In the genomic region with DNA sequence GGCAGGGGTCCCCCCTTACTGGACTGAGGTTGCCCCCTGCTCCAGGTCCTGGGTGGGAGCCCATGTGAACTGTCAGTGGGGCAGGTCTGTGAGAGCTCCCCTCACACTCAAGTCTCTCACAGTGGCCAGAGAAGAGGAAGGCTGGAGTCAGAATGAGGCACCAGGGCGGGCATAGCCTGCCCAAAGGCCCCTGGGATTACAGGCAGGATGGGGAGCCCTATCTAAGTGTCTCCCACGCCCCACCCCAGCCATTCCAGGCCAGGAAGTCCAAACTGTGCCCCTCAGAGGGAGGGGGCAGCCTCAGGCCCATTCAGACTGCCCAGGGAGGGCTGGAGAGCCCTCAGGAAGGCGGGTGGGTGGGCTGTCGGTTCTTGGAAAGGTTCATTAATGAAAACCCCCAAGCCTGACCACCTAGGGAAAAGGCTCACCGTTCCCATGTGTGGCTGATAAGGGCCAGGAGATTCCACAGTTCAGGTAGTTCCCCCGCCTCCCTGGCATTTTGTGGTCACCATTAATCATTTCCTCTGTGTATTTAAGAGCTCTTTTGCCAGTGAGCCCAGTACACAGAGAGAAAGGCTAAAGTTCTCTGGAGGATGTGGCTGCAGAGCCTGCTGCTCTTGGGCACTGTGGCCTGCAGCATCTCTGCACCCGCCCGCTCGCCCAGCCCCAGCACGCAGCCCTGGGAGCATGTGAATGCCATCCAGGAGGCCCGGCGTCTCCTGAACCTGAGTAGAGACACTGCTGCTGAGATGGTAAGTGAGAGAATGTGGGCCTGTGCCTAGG, we compare ENCODE assay signal across 11 cellular contexts. TPM values are rescaled to one million over a fixed set of nuclear protein-coding genes. Genes with fewer than 3 reads are reported as not detected.
DNase-seq lines count a peak whose midpoint lies in the region; ATAC-seq and TF ChIP-seq lines count a peak whose summit lies in the region.
"Had no signal": no experiment of that assay in that cellular context is flagged by ENCODE, and none has a peak within 500 bp of the region (broad histone marks: within the 10 kb centered on the region; RNA-seq: fewer than 3 reads in every experiment).

A gene (plus strand): TSS at position 559 of the 783 bp plus-strand sequence. CDS start 35 bp downstream, at position 594.

- H3K4me3 ChIP-seq in fibroblast of villous mesenchyme (ENCODE audit: low read depth, low read length) (no peak within 1 kb of the TSS), upper lobe of left lung (peak within 1 kb of the TSS in 2 of 4 donors; percentile 6 to 27)

- ATAC-seq in upper lobe of left lung (ENCODE audit: low FRiP score in 2 of 2), result no peak
- ATAC-seq in GM21576 (IDR thresholded peaks at IDR 0.05; ENCODE audit: unreplicated experiment), result no peak

- H3K4me3 Mint-ChIP-seq in activated T-cell treated with anti-CD3 and anti-CD28 coated beads, Interleukin-2, amount 50 U/mL, for 24 hours, result peak within 1 kb of the TSS; percentile 77
- H3K4me3 Mint-ChIP-seq in T-helper 2 cell treated with Interferon-gamma antibody and Interleukin-4, amounts not matched to agents 5 μg/mL and 100 μg/mL, for 36 hours, result peak within 1 kb of the TSS; percentile 70

- H3K36me3 ChIP-seq in upper lobe of left lung, result no peaks in the 10 kb centered on the region

- H3K27me3 Mint-ChIP-seq in activated T-cell treated with anti-CD3 and anti-CD28 coated beads, Interleukin-2, amount 50 U/mL, for 24 hours, result no peaks in the 10 kb centered on the region
- H3K27me3 Mint-ChIP-seq in T-helper 2 cell treated with Interferon-gamma antibody and Interleukin-4, amounts not matched to agents 5 μg/mL and 100 μg/mL, for 36 hours (ENCODE audit: low read depth), result no peaks in the 10 kb centered on the region

- TF ChIP-seq EP300 in upper lobe of left lung (IDR thresholded peaks at IDR 0.05), result no peak

- DNase-seq in activated T-cell treated with anti-CD3 and anti-CD28 coated beads, Interleukin-2, amount 50 U/mL, for 24 hours, result peak; percentile 48
- no peak for DNase-seq in activated T-cell treated with anti-CD3 and anti-CD28 coated beads, Interleukin-2, amount 50 U/mL, for 1 hour
- peak; percentile 62 for DNase-seq in T-helper 2 cell treated with Interferon-gamma antibody and Interleukin-4, amounts not matched to agents 5 μg/mL and 100 μg/mL, for 36 hours (ENCODE audit: low spot score)
- peak; percentile 6 for DNase-seq in fibroblast of villous mesenchyme (ENCODE audit: low read depth)
- DNase-seq in upper lobe of left lung, result peak in 1 of 2 donors; percentile 61
- DNase-seq in iPS-NIHi7 (ENCODE audit: extremely low spot score), result no peak
- DNase-seq in NCI-H748 treated with DMSO at 0.1 percent for 48 hours (lab: John Stamatoyannopoulos, UW), result no peak
- DNase-seq: stimulated activated naive CD4-positive, alpha-beta T cell treated with Interleukin-2 at 50 U/mL for 16 hours had no signal

- peaks cover 0 to 43% (median 28%) of the 10 kb centered on the region in 4 donors for H3K4me1 ChIP-seq in upper lobe of left lung

- no peaks in the 10 kb centered on the region for H3K9me3 ChIP-seq in upper lobe of left lung

- H3K9me3 Mint-ChIP-seq in activated T-cell treated with anti-CD3 and anti-CD28 coated beads, Interleukin-2, amount 50 U/mL, for 24 hours, result no peaks in the 10 kb centered on the region
- H3K9me3 Mint-ChIP-seq in T-helper 2 cell treated with Interferon-gamma antibody and Interleukin-4, amounts not matched to agents 5 μg/mL and 100 μg/mL, for 36 hours, result no peaks in the 10 kb centered on the region

- 67 to 70% methylated on average over 6 to 12 of the region's 12 CpGs for WGBS in upper lobe of left lung, 2 donors

- H3K27ac ChIP-seq in upper lobe of left lung, result peak within 1 kb of the TSS; percentile 51 to 87 (median 79)

- TF ChIP-seq POLR2A in upper lobe of left lung (IDR thresholded peaks at IDR 0.05), result no peak

- H3K36me3 Mint-ChIP-seq in activated T-cell treated with anti-CD3 and anti-CD28 coated beads, Interleukin-2, amount 50 U/mL, for 24 hours (ENCODE audit: low read depth), result peaks cover 18% of the 10 kb centered on the region
- peaks cover 6% of the 10 kb centered on the region for H3K36me3 Mint-ChIP-seq in T-helper 2 cell treated with Interferon-gamma antibody and Interleukin-4, amounts not matched to agents 5 μg/mL and 100 μg/mL, for 36 hours (ENCODE audit: low read depth)

- TF ChIP-seq CTCF in fibroblast of villous mesenchyme (IDR thresholded peaks at IDR 0.05; ENCODE audit: insufficient read depth, low read depth, low read length) (no peak), upper lobe of left lung (IDR thresholded peaks at IDR 0.05) (no peak)

- peaks cover 74% of the 10 kb centered on the region for H3K4me1 Mint-ChIP-seq in activated T-cell treated with anti-CD3 and anti-CD28 coated beads, Interleukin-2, amount 50 U/mL, for 24 hours (ENCODE audit: low read depth)
- H3K4me1 Mint-ChIP-seq in T-helper 2 cell treated with Interferon-gamma antibody and Interleukin-4, amounts not matched to agents 5 μg/mL and 100 μg/mL, for 36 hours (ENCODE audit: low read depth), result peaks cover 63% of the 10 kb centered on the region

- H3K27ac Mint-ChIP-seq in activated T-cell treated with anti-CD3 and anti-CD28 coated beads, Interleukin-2, amount 50 U/mL, for 24 hours, result peak within 1 kb of the TSS; percentile 47
- peak within 1 kb of the TSS; percentile 75 for H3K27ac Mint-ChIP-seq in T-helper 2 cell treated with Interferon-gamma antibody and Interleukin-4, amounts not matched to agents 5 μg/mL and 100 μg/mL, for 36 hours

- H3K27me3 ChIP-seq in upper lobe of left lung, result no peaks in the 10 kb centered on the region

RNA-seq across cellular contexts. Expression of the gene that starts here (rescaled TPM):
- total RNA-seq in fibroblast of villous mesenchyme, result 0.43 TPM in 1 of 2 replicates, not detected in the other
- 1 to 10 TPM in 5 of 6 donors, not detected in 1; 3.9 to 10.0 (median 4.4) TPM for total RNA-seq in upper lobe of left lung
- total RNA-seq: mucosa of gallbladder, skeletal muscle tissue had no signal

Comparison
In these comparisons a context has a peak if more than half of its experiments do, and no peak if none do; other contexts are left out.
1. DNase-seq: peak in activated T-cell treated with anti-CD3 and anti-CD28 coated beads, Interleukin-2, amount 50 U/mL, for 24 hours (single experiment) and T-helper 2 cell treated with Interferon-gamma antibody and Interleukin-4, amounts not matched to agents 5 μg/mL and 100 μg/mL, for 36 hours (single experiment); none in activated T-cell treated with anti-CD3 and anti-CD28 coated beads, Interleukin-2, amount 50 U/mL, for 1 hour (single experiment), iPS-NIHi7 (single experiment) and NCI-H748 treated with DMSO at 0.1 percent for 48 hours (single experiment).
2. Peak in DNase-seq in fibroblast of villous mesenchyme; RNA of the gene not detected or under 1 TPM.